Comparison of ENCODE assay signal across 1 cellular context in genomic region chr15:76338555-76339301, GRCh38.
A peak's percentile ranks its signal among the peaks of the same experiment; 100 is the strongest.
TF ChIP-seq lines count a peak whose summit lies in the region.

No MANE protein-coding gene starts in this region.

TF ChIP-seq in K562, 482 proteins besides CTCF, POLR2A, EP300 and RAD21 (continued from another document and continues in another):
- no peak for TF ChIP-seq TRIM25 (IDR thresholded peaks at IDR 0.05; ENCODE audit: borderline replicate concordance)
- TF ChIP-seq ZBTB34 (CRISPR knock-in tag; IDR thresholded peaks at IDR 0.05) = no peak
- no peak for TF ChIP-seq ZBTB1 (CRISPR knock-in tag; IDR thresholded peaks at IDR 0.05; ENCODE audit: borderline replicate concordance, low read depth)
- no peak for TF ChIP-seq MEF2A (IDR thresholded peaks at IDR 0.05; ENCODE audit: control insufficient read depth, low read depth, low read length)
- no peak for TF ChIP-seq SETDB1 (IDR thresholded peaks at IDR 0.05; ENCODE audit: low read length)
- TF ChIP-seq FOXM1 (IDR thresholded peaks at IDR 0.05; ENCODE audit: low read depth) = no peak
- TF ChIP-seq FOXM1 (CRISPR knock-in tag; IDR thresholded peaks at IDR 0.05; ENCODE audit: low read depth) = 0 out of 2 replicates have a peak, but pooled peaks have one; percentile 1
- no peak for TF ChIP-seq ZKSCAN1 (IDR thresholded peaks at IDR 0.05; ENCODE audit: low read depth, low read length)
- TF ChIP-seq ELF1 (tag; IDR thresholded peaks at IDR 0.05) = no peak
- TF ChIP-seq, protein P1, sequence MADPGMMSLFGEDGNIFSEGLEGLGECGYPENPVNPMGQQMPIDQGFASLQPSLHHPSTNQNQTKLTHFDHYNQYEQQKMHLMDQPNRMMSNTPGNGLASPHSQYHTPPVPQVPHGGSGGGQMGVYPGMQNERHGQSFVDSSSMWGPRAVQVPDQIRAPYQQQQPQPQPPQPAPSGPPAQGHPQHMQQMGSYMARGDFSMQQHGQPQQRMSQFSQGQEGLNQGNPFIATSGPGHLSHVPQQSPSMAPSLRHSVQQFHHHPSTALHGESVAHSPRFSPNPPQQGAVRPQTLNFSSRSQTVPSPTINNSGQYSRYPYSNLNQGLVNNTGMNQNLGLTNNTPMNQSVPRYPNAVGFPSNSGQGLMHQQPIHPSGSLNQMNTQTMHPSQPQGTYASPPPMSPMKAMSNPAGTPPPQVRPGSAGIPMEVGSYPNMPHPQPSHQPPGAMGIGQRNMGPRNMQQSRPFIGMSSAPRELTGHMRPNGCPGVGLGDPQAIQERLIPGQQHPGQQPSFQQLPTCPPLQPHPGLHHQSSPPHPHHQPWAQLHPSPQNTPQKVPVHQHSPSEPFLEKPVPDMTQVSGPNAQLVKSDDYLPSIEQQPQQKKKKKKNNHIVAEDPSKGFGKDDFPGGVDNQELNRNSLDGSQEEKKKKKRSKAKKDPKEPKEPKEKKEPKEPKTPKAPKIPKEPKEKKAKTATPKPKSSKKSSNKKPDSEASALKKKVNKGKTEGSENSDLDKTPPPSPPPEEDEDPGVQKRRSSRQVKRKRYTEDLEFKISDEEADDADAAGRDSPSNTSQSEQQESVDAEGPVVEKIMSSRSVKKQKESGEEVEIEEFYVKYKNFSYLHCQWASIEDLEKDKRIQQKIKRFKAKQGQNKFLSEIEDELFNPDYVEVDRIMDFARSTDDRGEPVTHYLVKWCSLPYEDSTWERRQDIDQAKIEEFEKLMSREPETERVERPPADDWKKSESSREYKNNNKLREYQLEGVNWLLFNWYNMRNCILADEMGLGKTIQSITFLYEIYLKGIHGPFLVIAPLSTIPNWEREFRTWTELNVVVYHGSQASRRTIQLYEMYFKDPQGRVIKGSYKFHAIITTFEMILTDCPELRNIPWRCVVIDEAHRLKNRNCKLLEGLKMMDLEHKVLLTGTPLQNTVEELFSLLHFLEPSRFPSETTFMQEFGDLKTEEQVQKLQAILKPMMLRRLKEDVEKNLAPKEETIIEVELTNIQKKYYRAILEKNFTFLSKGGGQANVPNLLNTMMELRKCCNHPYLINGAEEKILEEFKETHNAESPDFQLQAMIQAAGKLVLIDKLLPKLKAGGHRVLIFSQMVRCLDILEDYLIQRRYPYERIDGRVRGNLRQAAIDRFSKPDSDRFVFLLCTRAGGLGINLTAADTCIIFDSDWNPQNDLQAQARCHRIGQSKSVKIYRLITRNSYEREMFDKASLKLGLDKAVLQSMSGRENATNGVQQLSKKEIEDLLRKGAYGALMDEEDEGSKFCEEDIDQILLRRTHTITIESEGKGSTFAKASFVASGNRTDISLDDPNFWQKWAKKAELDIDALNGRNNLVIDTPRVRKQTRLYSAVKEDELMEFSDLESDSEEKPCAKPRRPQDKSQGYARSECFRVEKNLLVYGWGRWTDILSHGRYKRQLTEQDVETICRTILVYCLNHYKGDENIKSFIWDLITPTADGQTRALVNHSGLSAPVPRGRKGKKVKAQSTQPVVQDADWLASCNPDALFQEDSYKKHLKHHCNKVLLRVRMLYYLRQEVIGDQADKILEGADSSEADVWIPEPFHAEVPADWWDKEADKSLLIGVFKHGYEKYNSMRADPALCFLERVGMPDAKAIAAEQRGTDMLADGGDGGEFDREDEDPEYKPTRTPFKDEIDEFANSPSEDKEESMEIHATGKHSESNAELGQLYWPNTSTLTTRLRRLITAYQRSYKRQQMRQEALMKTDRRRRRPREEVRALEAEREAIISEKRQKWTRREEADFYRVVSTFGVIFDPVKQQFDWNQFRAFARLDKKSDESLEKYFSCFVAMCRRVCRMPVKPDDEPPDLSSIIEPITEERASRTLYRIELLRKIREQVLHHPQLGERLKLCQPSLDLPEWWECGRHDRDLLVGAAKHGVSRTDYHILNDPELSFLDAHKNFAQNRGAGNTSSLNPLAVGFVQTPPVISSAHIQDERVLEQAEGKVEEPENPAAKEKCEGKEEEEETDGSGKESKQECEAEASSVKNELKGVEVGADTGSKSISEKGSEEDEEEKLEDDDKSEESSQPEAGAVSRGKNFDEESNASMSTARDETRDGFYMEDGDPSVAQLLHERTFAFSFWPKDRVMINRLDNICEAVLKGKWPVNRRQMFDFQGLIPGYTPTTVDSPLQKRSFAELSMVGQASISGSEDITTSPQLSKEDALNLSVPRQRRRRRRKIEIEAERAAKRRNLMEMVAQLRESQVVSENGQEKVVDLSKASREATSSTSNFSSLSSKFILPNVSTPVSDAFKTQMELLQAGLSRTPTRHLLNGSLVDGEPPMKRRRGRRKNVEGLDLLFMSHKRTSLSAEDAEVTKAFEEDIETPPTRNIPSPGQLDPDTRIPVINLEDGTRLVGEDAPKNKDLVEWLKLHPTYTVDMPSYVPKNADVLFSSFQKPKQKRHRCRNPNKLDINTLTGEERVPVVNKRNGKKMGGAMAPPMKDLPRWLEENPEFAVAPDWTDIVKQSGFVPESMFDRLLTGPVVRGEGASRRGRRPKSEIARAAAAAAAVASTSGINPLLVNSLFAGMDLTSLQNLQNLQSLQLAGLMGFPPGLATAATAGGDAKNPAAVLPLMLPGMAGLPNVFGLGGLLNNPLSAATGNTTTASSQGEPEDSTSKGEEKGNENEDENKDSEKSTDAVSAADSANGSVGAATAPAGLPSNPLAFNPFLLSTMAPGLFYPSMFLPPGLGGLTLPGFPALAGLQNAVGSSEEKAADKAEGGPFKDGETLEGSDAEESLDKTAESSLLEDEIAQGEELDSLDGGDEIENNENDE (IDR thresholded peaks at IDR 0.05; ENCODE audit: low read depth, low read length) = no peak
- TF ChIP-seq CLOCK (CRISPR knock-in tag; IDR thresholded peaks at IDR 0.05; ENCODE audit: borderline replicate concordance) = no peak
- TF ChIP-seq SMAD1 (IDR thresholded peaks at IDR 0.05; ENCODE audit: low read depth, low read length, partially characterized antibody) = no peak
- peak; percentile 53; the same call in 1 of the 2 replicates for TF ChIP-seq ZBTB40 (IDR thresholded peaks at IDR 0.05)
- TF ChIP-seq ZBTB40 (CRISPR knock-in tag; IDR thresholded peaks at IDR 0.05) = no peak
- TF ChIP-seq, protein P2, sequence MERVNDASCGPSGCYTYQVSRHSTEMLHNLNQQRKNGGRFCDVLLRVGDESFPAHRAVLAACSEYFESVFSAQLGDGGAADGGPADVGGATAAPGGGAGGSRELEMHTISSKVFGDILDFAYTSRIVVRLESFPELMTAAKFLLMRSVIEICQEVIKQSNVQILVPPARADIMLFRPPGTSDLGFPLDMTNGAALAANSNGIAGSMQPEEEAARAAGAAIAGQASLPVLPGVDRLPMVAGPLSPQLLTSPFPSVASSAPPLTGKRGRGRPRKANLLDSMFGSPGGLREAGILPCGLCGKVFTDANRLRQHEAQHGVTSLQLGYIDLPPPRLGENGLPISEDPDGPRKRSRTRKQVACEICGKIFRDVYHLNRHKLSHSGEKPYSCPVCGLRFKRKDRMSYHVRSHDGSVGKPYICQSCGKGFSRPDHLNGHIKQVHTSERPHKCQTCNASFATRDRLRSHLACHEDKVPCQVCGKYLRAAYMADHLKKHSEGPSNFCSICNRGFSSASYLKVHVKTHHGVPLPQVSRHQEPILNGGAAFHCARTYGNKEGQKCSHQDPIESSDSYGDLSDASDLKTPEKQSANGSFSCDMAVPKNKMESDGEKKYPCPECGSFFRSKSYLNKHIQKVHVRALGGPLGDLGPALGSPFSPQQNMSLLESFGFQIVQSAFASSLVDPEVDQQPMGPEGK (CRISPR knock-in tag; IDR thresholded peaks at IDR 0.05; ENCODE audit: borderline replicate concordance) = no peak
- no peak for TF ChIP-seq ZNF57 (CRISPR knock-in tag; IDR thresholded peaks at IDR 0.05)
- no peak for TF ChIP-seq PML (IDR thresholded peaks at IDR 0.05; ENCODE audit: low read length)
- TF ChIP-seq ZBTB8A (IDR thresholded peaks at IDR 0.05; ENCODE audit: partially characterized antibody) = no peak
- no peak for TF ChIP-seq NFE2 (IDR thresholded peaks at IDR 0.05; ENCODE audit: low read depth)
- no peak for TF ChIP-seq POU5F1 (IDR thresholded peaks at IDR 0.05; ENCODE audit: borderline replicate concordance, low read depth, low read length, partially characterized antibody)
